28 cellular contexts compared by ENCODE assay signal in the genomic region with DNA sequence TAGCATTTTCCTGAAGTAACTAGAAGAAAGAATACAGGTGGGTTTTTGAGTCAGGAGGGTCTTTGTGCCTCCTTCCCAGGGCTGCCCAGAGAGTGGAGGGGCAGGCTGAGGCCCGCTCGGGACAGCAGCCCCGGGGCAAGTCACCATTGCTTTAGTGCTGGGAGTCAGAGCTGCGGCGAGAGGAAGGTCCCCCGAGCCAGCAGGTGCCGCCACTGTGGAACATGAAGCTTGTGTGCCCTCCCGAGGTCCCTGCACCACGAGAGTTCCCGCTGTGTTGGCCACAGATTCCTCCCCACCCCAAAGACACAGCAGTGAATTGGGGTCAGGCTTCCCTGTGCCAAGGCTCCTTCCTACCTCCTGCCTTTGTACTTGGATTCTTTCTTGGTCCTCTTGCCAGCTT. TPM values are rescaled to one million over a fixed set of nuclear protein-coding genes. Genes with fewer than 3 reads are reported as not detected.
DNase-seq lines count a peak whose midpoint lies in the region; ATAC-seq and TF ChIP-seq lines count a peak whose summit lies in the region.
"Had no signal": no experiment of that assay in that cellular context is flagged by ENCODE, and none has a peak within 500 bp of the region (broad histone marks: within the 10 kb centered on the region; RNA-seq: fewer than 3 reads in every experiment).

No MANE protein-coding gene starts in this region.

- H3K4me1 ChIP-seq in GM23338 (ENCODE audit: insufficient read depth) (no peaks in the 10 kb centered on the region), IMR-90 (ENCODE audit: control insufficient read depth, insufficient read depth, low read length) (peaks cover 25% of the 10 kb centered on the region), skeletal muscle tissue (ENCODE audit: control insufficient read depth in 3 of 3, insufficient read depth in 3 of 3, low read length in 3 of 3) (peaks cover 2 to 24% (median 9%) of the 10 kb centered on the region in 3 donors)

- no peak overlapping the region for H2AK9ac ChIP-seq in IMR-90 (replicated peaks; ENCODE audit: low read depth, low read length, poor library complexity)

- POLR2A ChIA-PET in IMR-90 (lab: Charles Lee; ENCODE audit: unreplicated experiment): no interaction called here

- H3K9me3 ChIP-seq in IMR-90 (ENCODE audit: control insufficient read depth, insufficient read depth, low read length) (no peaks in the 10 kb centered on the region), skeletal muscle tissue (ENCODE audit: control insufficient read depth in 3 of 3, low read length in 3 of 3) (no peaks in the 10 kb centered on the region)
- H3K9me3 ChIP-seq: esophagus squamous epithelium, gastroesophageal sphincter, suprapubic skin had no signal

- CTCF ChIA-PET in IMR-90 (lab: Yijun Ruan, JAX): no interaction called here

- no peak overlapping the region for H3K4me3 Mint-ChIP-seq in GM23338
- no peak overlapping the region for H3K4me3 Mint-ChIP-seq in endothelial cell (ENCODE audit: unreplicated experiment)
- H3K4me3 Mint-ChIP-seq: activated T-cell treated with anti-CD3 and anti-CD28 coated beads, Interleukin-2, amount 50 U/mL, for 4 hours; CD4-positive, CD25-positive, alpha-beta regulatory T cell; neural progenitor cell had no signal

- TF ChIP-seq POLR2A in IMR-90 (IDR thresholded peaks at IDR 0.05; ENCODE audit: low read depth, low read length): no peak

- no CpG with 5 or more reads among the region's 10 CpGs for WGBS in IMR-90 (ENCODE audit: extremely low coverage in 2 of 2, insufficient read length in 1 of 2), 2 experiments

- H3K27ac ChIP-seq in GM23338 (ENCODE audit: low read depth): no peak overlapping the region
- H3K27ac ChIP-seq in IMR-90 (ENCODE audit: insufficient read depth, low read length): no peak overlapping the region
- H3K27ac ChIP-seq in skeletal muscle tissue (ENCODE audit: low read depth, low read length): no peak overlapping the region
- H3K27ac ChIP-seq: gastroesophageal sphincter, neural progenitor cell, suprapubic skin had no signal

- H3K27ac Mint-ChIP-seq in GM23338: no peak overlapping the region
- peak overlapping the region; percentile 63 for H3K27ac Mint-ChIP-seq in endothelial cell (ENCODE audit: unreplicated experiment)
- H3K27ac Mint-ChIP-seq: neural progenitor cell had no signal

- peaks cover 16 to 79% of the 10 kb centered on the region in 2 experiments for H3K79me1 ChIP-seq in IMR-90 (ENCODE audit: low read depth in 1 of 2, low read length in 2 of 2)

- H3K27me3 Mint-ChIP-seq in GM23338 (ENCODE audit: insufficient read depth, low read depth, poor library complexity): peaks cover 1% of the 10 kb centered on the region
- peaks cover 11% of the 10 kb centered on the region for H3K27me3 Mint-ChIP-seq in endothelial cell (ENCODE audit: unreplicated experiment)
- H3K27me3 Mint-ChIP-seq: CD4-positive, CD25-positive, alpha-beta regulatory T cell had no signal

- peak in 1 of 2 experiments; percentile 57; a peak in 3 of 4 replicates for TF ChIP-seq CTCF in GM23338 (conservative IDR thresholded peaks at IDR 0.05; ENCODE audit: low read depth in 2 of 2)
- TF ChIP-seq CTCF in IMR-90 (conservative IDR thresholded peaks at IDR 0.05; ENCODE audit: low read depth, low read length): no peak
- no peak for TF ChIP-seq CTCF in endothelial cell (IDR thresholded peaks at IDR 0.05; ENCODE audit: unreplicated experiment)

- no peak overlapping the region for H2AFZ ChIP-seq in GM23338
- H2AFZ ChIP-seq in IMR-90 (replicated peaks; ENCODE audit: low read length, poor library complexity): no peak overlapping the region
- H2AFZ ChIP-seq: neural progenitor cell had no signal

- no peak overlapping the region for H3K9ac ChIP-seq in IMR-90 (ENCODE audit: low read depth, low read length)
- peak overlapping the region in 2 of 3 donors; percentile 8 to 50 for H3K9ac ChIP-seq in skeletal muscle tissue (ENCODE audit: low read depth in 1 of 3, low read length in 3 of 3)
- H3K9ac ChIP-seq: neural progenitor cell had no signal

- H3K4ac ChIP-seq in IMR-90 (ENCODE audit: low read depth, low read length): 0 out of 2 replicates have a peak overlapping the region, but pooled peaks have one; percentile 55

- H2BK20ac ChIP-seq in IMR-90 (ENCODE audit: low read depth, low read length): no peak overlapping the region

- no peak for TF ChIP-seq RAD21 in IMR-90 (IDR thresholded peaks at IDR 0.05; ENCODE audit: low read length)

- peaks cover 43% of the 10 kb centered on the region for H3K9me1 ChIP-seq in IMR-90 (ENCODE audit: insufficient read depth, low read length)

- H4K8ac ChIP-seq in IMR-90 (ENCODE audit: low read depth in 2 of 2, low read length in 2 of 2): peak overlapping the region in 1 of 2 experiments; percentile 15; a peak in 1 of 4 replicates

- no peak overlapping the region for H3K56ac ChIP-seq in IMR-90 (ENCODE audit: extremely low read depth, insufficient read depth, low read length)

- H4K5ac ChIP-seq in IMR-90 (ENCODE audit: low read depth, low read length): no peak overlapping the region

- no peak overlapping the region for H3K18ac ChIP-seq in IMR-90 (ENCODE audit: low read depth, low read length)

- H3K4me2 ChIP-seq in GM23338 (no peak overlapping the region), IMR-90 (ENCODE audit: low read depth, low read length) (no peak overlapping the region)
- H3K4me2 ChIP-seq: neural progenitor cell had no signal

- ATAC-seq in GM23338 (peak; percentile 56), IMR-90 (ENCODE audit: low read depth) (no peak), HG02678 (IDR thresholded peaks at IDR 0.05; ENCODE audit: unreplicated experiment) (no peak)
- ATAC-seq: activated T-cell treated with anti-CD3 and anti-CD28 coated beads, Interleukin-2, amount 50 U/mL, for 4 hours; gastroesophageal sphincter; PC-3; Right ventricle myocardium inferior had no signal

- no peaks in the 10 kb centered on the region for H3F3A ChIP-seq in GM23338 (replicated peaks; ENCODE audit: low read depth)

- no peak overlapping the region for H2BK15ac ChIP-seq in IMR-90 (ENCODE audit: low read depth, low read length)

- no peak overlapping the region for H2BK120ac ChIP-seq in IMR-90 (ENCODE audit: low read depth, low read length)

- no peaks in the 10 kb centered on the region for H3K9me2 ChIP-seq in GM23338 (ENCODE audit: insufficient read depth)

- dilution Hi-C loops in IMR-90 (cut with HindIII; ENCODE audit: low sequenced_read_pairs, unreplicated experiment): no loop called here

- peaks cover 21% of the 10 kb centered on the region for H3K36me3 Mint-ChIP-seq in GM23338 (ENCODE audit: low read depth)
- H3K36me3 Mint-ChIP-seq in endothelial cell (ENCODE audit: low read depth, unreplicated experiment): peaks cover 54% of the 10 kb centered on the region

- no peak overlapping the region for H2BK5ac ChIP-seq in IMR-90 (ENCODE audit: low read depth, low read length, poor library complexity, severe bottlenecking)

- H3K14ac ChIP-seq in IMR-90 (replicated peaks; ENCODE audit: low read depth, low read length): no peak overlapping the region

- no peaks in the 10 kb centered on the region for H3K27me3 ChIP-seq in GM23338 (ENCODE audit: insufficient read depth)
- no peaks in the 10 kb centered on the region for H3K27me3 ChIP-seq in IMR-90 (ENCODE audit: control insufficient read depth, insufficient read depth, low read length)
- no peaks in the 10 kb centered on the region for H3K27me3 ChIP-seq in skeletal muscle tissue (ENCODE audit: control insufficient read depth in 3 of 3, insufficient read depth in 3 of 3, low read length in 3 of 3)
- H3K27me3 ChIP-seq: brain microvascular endothelial cell, esophagus squamous epithelium, gastroesophageal sphincter, neural progenitor cell, suprapubic skin had no signal

- H3K36me3 ChIP-seq in GM23338 (ENCODE audit: insufficient read depth) (no peaks in the 10 kb centered on the region), IMR-90 (ENCODE audit: control insufficient read depth, insufficient read depth, low read length) (peaks cover 31% of the 10 kb centered on the region), skeletal muscle tissue (ENCODE audit: control insufficient read depth in 3 of 3, insufficient read depth in 3 of 3, low read length in 3 of 3) (peaks cover 20 to 36% (median 34%) of the 10 kb centered on the region in 3 donors)
- H3K36me3 ChIP-seq: neural progenitor cell had no signal

- DNase-seq in GM23338 (ENCODE audit: low spot score) (peak; percentile 28), IMR-90 (no peak), endothelial cell (ENCODE audit: low spot score) (no peak), SK-N-DZ (ENCODE audit: low spot score) (no peak), GM19240 (ENCODE audit: insufficient read length, low spot score) (no peak)
- DNase-seq: activated CD8-positive, alpha-beta memory T cell treated with anti-CD3 and anti-CD28 coated beads for 24 hours; activated naive CD4-positive, alpha-beta T cell; activated T-cell treated with anti-CD3 and anti-CD28 coated beads, Interleukin-2, amount 50 U/mL, for 4 hours; brain microvascular endothelial cell; CD4-positive, CD25-positive, alpha-beta regulatory T cell; EL; esophagus squamous epithelium; KBM-7; MM.1S; NCI-H1417 treated with DMSO at 0.1 percent for 48 hours; PC-3; stimulated activated CD4-positive, alpha-beta T cell treated with anti-CD3 and anti-CD28 coated beads, Interleukin-1b, Interleukin-23, amount 100 ng/mL, for 48 hours had no signal

- peaks cover 17% of the 10 kb centered on the region for H3K4me1 Mint-ChIP-seq in GM23338
- H3K4me1 Mint-ChIP-seq in endothelial cell (ENCODE audit: unreplicated experiment): peaks cover 49% of the 10 kb centered on the region

- H3K79me2 ChIP-seq in GM23338 (replicated peaks; ENCODE audit: insufficient read depth): peaks cover 11% of the 10 kb centered on the region

- H3K23ac ChIP-seq in IMR-90 (ENCODE audit: low read depth, low read length): peak overlapping the region; percentile 35; the same call in 1 of the 2 replicates

- no peak overlapping the region for H2AK5ac ChIP-seq in IMR-90 (ENCODE audit: low read depth, low read length)

- no TSS peak for BruUV-seq in IMR-90 (replicated peaks; lab: Mats Ljungman, UMichigan)

- intact Hi-C loops in IMR-90 (cut with micrococcal nuclease): no loop called here

- H4K91ac ChIP-seq in IMR-90 (ENCODE audit: insufficient read depth, low read depth, low read length): no peak overlapping the region

- no peak overlapping the region for H3K4me3 ChIP-seq in GM23338
- H3K4me3 ChIP-seq in IMR-90 (ENCODE audit: insufficient read depth, low read depth, low read length): no peak overlapping the region
- H3K4me3 ChIP-seq in skeletal muscle tissue (ENCODE audit: low read length in 3 of 3): no peak overlapping the region
- H3K4me3 ChIP-seq: esophagus squamous epithelium, gastroesophageal sphincter, lung, neural progenitor cell, skin epidermis, suprapubic skin had no signal

- H3K9me3 Mint-ChIP-seq in GM23338 (no peaks in the 10 kb centered on the region; the same call in 2 of the 3 replicates), endothelial cell (ENCODE audit: unreplicated experiment) (no peaks in the 10 kb centered on the region)
- H3K9me3 Mint-ChIP-seq: activated T-cell treated with anti-CD3 and anti-CD28 coated beads, Interleukin-2, amount 50 U/mL, for 4 hours; neural progenitor cell had no signal

- H4K20me1 ChIP-seq in GM23338 (replicated peaks; ENCODE audit: insufficient read depth): peaks cover 4% of the 10 kb centered on the region
- H4K20me1 ChIP-seq in IMR-90 (ENCODE audit: insufficient read depth, low read length): 0 out of 2 replicates have a peak, but pooled peaks cover 3% of the 10 kb centered on the region

- in situ Hi-C loops in IMR-90 (cut with MboI; ENCODE audit: low sequenced_read_pairs): no loop called here

RNA-seq across cellular contexts. Expression of a gene that starts 50.9 kb away (rescaled TPM):
- not detected in 2 replicates for total RNA-seq in GM23338 (2014; rRNA removed; shearing (Covaris generic))
- polyA plus RNA-seq in GM23338 (2016; fragmentation: Nextera tagmentation; extraction: Ambion mirVana) (0.31 TPM in 1 of 2 replicates, not detected in the other), IMR-90 (2012; rRNA removed) (0.29 and 0.46 TPM in 2 replicates)
- total RNA-seq in IMR-90 (2012; rRNA removed) (not detected in 2 replicates), endothelial cell (ENCODE audit: unreplicated experiment) (0.54 TPM), skeletal muscle tissue (not detected)
- polyA plus RNA-seq in IMR-90 (2012; cell fraction: cytosol; rRNA removed): 0.21 and 0.24 TPM in 2 replicates
- polyA plus RNA-seq in IMR-90 (2012; cell fraction: nucleus; rRNA removed; ENCODE audit: low replicate concordance): 0.18 and 1.1 TPM in 2 replicates
- not detected in 2 replicates for polyA plus RNA-seq in SK-N-DZ (2014; cell fraction: cytosol; rRNA removed)
- 1.4 TPM in 2 replicates for polyA plus RNA-seq in SK-N-DZ (2014; cell fraction: nucleus; rRNA removed)
- total RNA-seq: CD4-positive, CD25-positive, alpha-beta regulatory T cell; esophagus squamous epithelium; HT-29; kidney epithelial cell; NCI-H460; PC-3; Right ventricle myocardium inferior; suprapubic skin had no signal
- polyA plus RNA-seq: CD4-positive, CD25-positive, alpha-beta regulatory T cell had no signal
